19 cellular contexts compared by ENCODE assay signal in the genomic region with DNA sequence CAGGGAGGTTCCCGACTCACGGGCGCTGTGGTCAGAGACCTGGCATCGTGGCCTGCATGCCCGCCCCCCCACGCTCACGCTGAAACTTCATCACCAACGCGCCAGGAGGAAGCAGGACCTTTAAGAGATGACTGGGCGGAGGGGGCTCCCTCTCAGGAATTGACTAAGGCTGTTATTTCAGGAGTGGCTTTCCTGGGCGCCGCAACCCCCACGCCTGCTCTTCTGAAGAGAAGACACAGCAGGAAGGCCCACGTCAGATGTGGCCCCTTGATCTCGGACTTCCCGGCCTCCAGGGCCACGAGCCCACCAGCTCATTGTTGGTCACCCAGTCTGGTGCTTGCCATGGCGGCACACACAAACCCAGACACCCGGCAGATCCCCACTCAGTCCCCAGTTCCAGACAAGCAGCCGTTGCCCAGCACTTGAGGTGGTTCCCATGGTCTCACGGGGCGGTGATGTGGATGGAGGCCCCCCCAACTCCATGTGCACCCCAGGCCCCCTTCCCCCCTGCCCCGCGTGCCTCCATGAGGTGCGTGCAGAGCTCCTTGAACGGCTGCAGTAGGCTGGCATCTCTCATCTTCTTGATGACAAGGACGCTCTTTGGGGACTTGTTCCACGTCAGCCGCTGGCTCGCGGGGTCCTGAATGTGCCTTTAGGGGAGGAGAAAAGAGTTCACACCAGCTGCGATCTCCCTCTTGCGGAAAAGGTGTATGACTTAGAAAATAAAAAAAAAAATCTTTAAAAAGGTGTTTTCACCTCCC. TPM values are rescaled to one million over a fixed set of nuclear protein-coding genes. Genes with fewer than 3 reads are reported as not detected.
DNase-seq lines count a peak whose midpoint lies in the region; ATAC-seq, FAIRE-seq and TF ChIP-seq lines count a peak whose summit lies in the region.
"Had no signal": no experiment of that assay in that cellular context is flagged by ENCODE, and none has a peak within 500 bp of the region (broad histone marks: within the 10 kb centered on the region; RNA-seq: fewer than 3 reads in every experiment).

No MANE protein-coding gene starts in this region.

- H3K36me3 ChIP-seq in liver (ENCODE audit: control insufficient read depth in 4 of 4, insufficient read depth in 3 of 4, low read depth in 1 of 4, low read length in 3 of 4) (peaks cover 12 to 42% (median 18%) of the 10 kb centered on the region in 4 donors), HepG2 (replicated peaks in 1 of 2; ENCODE audit: control insufficient read depth in 1 of 2, insufficient read depth in 2 of 2, low read length in 2 of 2) (peaks cover 34 to 70% of the 10 kb centered on the region in 2 experiments), transverse colon (peaks cover 0 to 50% (median 22%) of the 10 kb centered on the region in 4 donors)

- H3K79me2 ChIP-seq in HepG2 (ENCODE audit: insufficient read depth, low read length) = no peaks in the 10 kb centered on the region

- CTCF ChIA-PET in HepG2 (lab: Yijun Ruan, JAX; ENCODE audit: low intra/inter-chr PET ratio, low total read pairs) = no interaction called here

- no peak for FAIRE-seq in HepG2 (lab: Jason Lieb, UNC)
- FAIRE-seq: A204.1, RCC 7860 had no signal

- H3K27me3 ChIP-seq in liver (ENCODE audit: control insufficient read depth in 4 of 4, insufficient read depth in 4 of 4, low read length in 3 of 4) (no peaks in the 10 kb centered on the region), HepG2 (ENCODE audit: control insufficient read depth in 1 of 2, insufficient read depth in 2 of 2, low read length in 2 of 2) (no peaks in the 10 kb centered on the region), transverse colon (no peaks in the 10 kb centered on the region)

- no peaks in the 10 kb centered on the region for H4K20me1 ChIP-seq in HepG2 (ENCODE audit: insufficient read depth, low read length)

- no peak for TF ChIP-seq POLR2A in HepG2 (IDR thresholded peaks at IDR 0.05; ENCODE audit: insufficient read depth in 1 of 2, low read depth in 2 of 2, low read length in 2 of 2)
- no peak for TF ChIP-seq POLR2A in transverse colon (IDR thresholded peaks at IDR 0.05)

- no peak overlapping the region for H3K4me2 ChIP-seq in HepG2 (ENCODE audit: low read depth, low read length)
- H3K4me2 ChIP-seq: SK-N-SH had no signal

- 91% methylated on average over 33 of the region's 33 CpGs for WGBS in liver
- 98% methylated on average over 27 of the region's 33 CpGs for WGBS in HepG2 (ENCODE audit: low lambda C conversion rate)
- 80 to 92% methylated on average over 1 to 33 of the region's 33 CpGs for WGBS in transverse colon (ENCODE audit: low coverage in 1 of 2), 2 donors

- no peak for TF ChIP-seq CTCF in liver (IDR thresholded peaks at IDR 0.05; ENCODE audit: low read depth, low read length, missing input control)
- TF ChIP-seq CTCF in HepG2 (CRISPR knock-in tag; IDR thresholded peaks at IDR 0.05) = no peak
- no peak for TF ChIP-seq CTCF in VCaP (conservative IDR thresholded peaks at IDR 0.05)
- TF ChIP-seq CTCF in transverse colon (IDR thresholded peaks at IDR 0.05) = no peak

- DNase-seq in HepG2 (ENCODE audit: low spot score) (no peak), mesenteric fat pad (ENCODE audit: low spot score) (peak; percentile 79), transverse colon (no peak), cerebellum (ENCODE audit: low spot score) (no peak), dedifferentiated amniotic fluid mesenchymal stem cell (ENCODE audit: extremely low spot score) (no peak)
- no peak for DNase-seq in stimulated activated CD4-positive, alpha-beta T cell treated with anti-CD3 and anti-CD28 coated beads, Interleukin-1b, Interleukin-23, amount 100 ng/mL, for 48 hours
- DNase-seq: CD8-positive, alpha-beta T cell; DMS79; HCEC 1CT; NCI-H1105; NCI-H1694; NCI-H2081 treated with DMSO at 0.1 percent for 48 hours; NCI-H446 treated with DMSO at 0.1 percent for 48 hours; SHP77 treated with DMSO at 0.1 percent for 48 hours; SK-N-SH had no signal

- in situ Hi-C loops in HepG2 (cut with HindIII; ENCODE audit: extremely low pct_ligation_motif_present, low pct_unique_long_range_greater_than_20kb) = no loop called here
- in situ Hi-C loops in transverse colon (cut with MboI; ENCODE audit: low pct_ligation_motif_present in 1 of 4, low pct_unique_long_range_greater_than_20kb in 1 of 4, low sequenced_read_pairs in 3 of 4) = loop anchor here in 1 of 4 donors (25.0 kb wide), 1 partner anchor 130 kb away; a partner anchor contains a TSS

- intact Hi-C loops in HepG2 (cut with micrococcal nuclease; ENCODE audit: unreplicated experiment) = no loop called here
- intact Hi-C loops in transverse colon (cut with DNase I; ENCODE audit: low total_unique reads) = no loop called here

- no peak for TF ChIP-seq EP300 in HepG2 (IDR thresholded peaks at IDR 0.05; ENCODE audit: low read depth in 2 of 2, low read length in 2 of 2)
- TF ChIP-seq EP300 in HepG2 (CRISPR knock-in tag; IDR thresholded peaks at IDR 0.05; ENCODE audit: borderline replicate concordance) = no peak
- TF ChIP-seq EP300 in transverse colon (IDR thresholded peaks at IDR 0.05; ENCODE audit: low read depth) = no peak

- TF ChIP-seq RAD21 in liver (IDR thresholded peaks at IDR 0.05) = no peak
- TF ChIP-seq RAD21 in HepG2 (CRISPR knock-in tag; IDR thresholded peaks at IDR 0.05) = no peak

- H3K4me3 ChIP-seq in liver (ENCODE audit: low read depth in 1 of 3, low read length in 3 of 3) = peak overlapping the region in 2 of 3 donors; percentile 27 to 61
- no peak overlapping the region for H3K4me3 ChIP-seq in HepG2 (replicated peaks in 1 of 3; ENCODE audit: insufficient read depth in 1 of 3, low read depth in 2 of 3, low read length in 3 of 3)
- no peak overlapping the region for H3K4me3 ChIP-seq in transverse colon

- peak overlapping the region; percentile 88 to 89 for H3K27ac ChIP-seq in liver (ENCODE audit: low read depth in 1 of 2, low read length in 2 of 2)
- no peak overlapping the region for H3K27ac ChIP-seq in HepG2 (ENCODE audit: extremely low read length, insufficient read depth, low read length)
- H3K27ac ChIP-seq in VCaP = peak overlapping the region; percentile 95
- peak overlapping the region in 3 of 4 donors; percentile 79 to 88 (median 82) for H3K27ac ChIP-seq in transverse colon

- H3K9me3 ChIP-seq in liver (ENCODE audit: control insufficient read depth in 4 of 4, low read length in 3 of 4) = no peaks in the 10 kb centered on the region
- H3K9me3 ChIP-seq in HepG2 (ENCODE audit: low read length) = no peaks in the 10 kb centered on the region
- H3K9me3 ChIP-seq in transverse colon = no peaks in the 10 kb centered on the region
- H3K9me3 ChIP-seq: SK-N-SH had no signal

- H2AFZ ChIP-seq in HepG2 (ENCODE audit: low read length) = no peak overlapping the region

- POLR2A ChIA-PET in HepG2 (lab: Yijun Ruan, JAX) = no interaction called here

- H3K9ac ChIP-seq in liver (ENCODE audit: low read depth in 1 of 2, low read length in 2 of 2) = no peak overlapping the region
- H3K9ac ChIP-seq in HepG2 (ENCODE audit: insufficient read depth, low read depth, low read length) = no peak overlapping the region
- H3K9ac ChIP-seq: SK-N-SH had no signal

- no TSS peak for BruUV-seq in HepG2 (replicated peaks; lab: Mats Ljungman, UMichigan)

- peaks cover 13 to 48% (median 29%) of the 10 kb centered on the region in 4 donors for H3K4me1 ChIP-seq in liver (ENCODE audit: control insufficient read depth in 4 of 4, insufficient read depth in 4 of 4, low read length in 3 of 4)
- H3K4me1 ChIP-seq in HepG2 (ENCODE audit: insufficient read depth, low read length) = peaks cover 21% of the 10 kb centered on the region
- peaks cover 12 to 23% (median 21%) of the 10 kb centered on the region in 4 donors for H3K4me1 ChIP-seq in transverse colon

- no peak for ATAC-seq in HepG2
- ATAC-seq: CD8-positive, alpha-beta T cell had no signal

RNA-seq across cellular contexts. Expression of a gene that starts 21.4 kb away (rescaled TPM):
- total RNA-seq in liver (100 to 1,000 TPM in 1 of 2 donors, 10 to 100 TPM in 1; 39.2 to 105 TPM), HepG2 (2016; rRNA removed; fragmentation: Illumina TruSeq; extraction: Trizol) (47.6 and 60.1 TPM in 2 replicates), mesenteric fat pad (165 TPM), transverse colon (100 to 1,000 TPM; 129 to 191 (median 152) TPM), cerebellum (22.4 TPM)
- polyA plus RNA-seq in liver (10 to 100 TPM; 77.9 to 89.4 TPM), HepG2 (2011; rRNA removed) (56.6 and 74.9 TPM in 2 replicates)
- 29.8 and 30.8 TPM in 2 replicates for total RNA-seq in HepG2 (2016; cell fraction: cytosol; rRNA removed; fragmentation: Illumina TruSeq; extraction: Trizol; ENCODE audit: low read depth)
- total RNA-seq in HepG2 (2016; cell fraction: insoluble cytoplasmic fraction; rRNA removed; fragmentation: Illumina TruSeq; extraction: Trizol) = 38.7 and 62.4 TPM in 2 replicates
- 61.8 and 69.8 TPM in 2 replicates for total RNA-seq in HepG2 (2016; cell fraction: membrane; rRNA removed; fragmentation: Illumina TruSeq; extraction: Trizol)
- 56.0 and 58.2 TPM in 2 replicates for total RNA-seq in HepG2 (2016; cell fraction: nucleus; rRNA removed; fragmentation: Illumina TruSeq; extraction: Trizol)
- 44.7 and 49.3 TPM in 2 replicates for polyA plus RNA-seq in HepG2 (2011; cell fraction: cytosol; rRNA removed)
- 195 and 220 TPM in 2 replicates for polyA plus RNA-seq in HepG2 (2011; cell fraction: nucleus; rRNA removed)
- 34.7 and 51.8 TPM in 2 replicates for polyA plus RNA-seq in HepG2 (2012)
- 30.4 and 32.6 TPM in 2 replicates for polyA plus RNA-seq in HepG2 (2016; cell fraction: cytosol; fragmentation: Illumina TruSeq; extraction: Trizol; ENCODE audit: low read depth)
- polyA plus RNA-seq in HepG2 (2016; cell fraction: insoluble cytoplasmic fraction; fragmentation: Illumina TruSeq; extraction: Trizol; ENCODE audit: low read depth) = 44.6 and 56.1 TPM in 2 replicates
- polyA plus RNA-seq in HepG2 (2016; cell fraction: membrane; fragmentation: Illumina TruSeq; extraction: Trizol; ENCODE audit: low read depth) = 62.4 and 63.0 TPM in 2 replicates
- polyA plus RNA-seq in HepG2 (2016; cell fraction: nucleus; fragmentation: Illumina TruSeq; extraction: Trizol; ENCODE audit: insufficient read depth, low read depth) = 149 and 161 TPM in 2 replicates
- polyA minus RNA-seq in HepG2 (2011; rRNA and poly(A)+ RNA removed; ENCODE audit: low replicate concordance) = 59.5 and 61.8 TPM in 2 replicates
- polyA minus RNA-seq in HepG2 (2011; cell fraction: cytosol; rRNA and poly(A)+ RNA removed) = 27.9 and 28.0 TPM in 2 replicates
- polyA minus RNA-seq in HepG2 (2011; cell fraction: nucleus; rRNA and poly(A)+ RNA removed) = 37.6 and 42.4 TPM in 2 replicates

RNA-seq across cellular contexts. Expression of a gene that starts 32.7 kb away (rescaled TPM):
- total RNA-seq in liver = 10 to 100 TPM; 13.8 to 17.0 TPM
- polyA plus RNA-seq in liver = 10 to 100 TPM; 13.7 to 14.1 TPM
- total RNA-seq in HepG2 (2016; rRNA removed; fragmentation: Illumina TruSeq; extraction: Trizol) = 4.7 and 17.9 TPM in 2 replicates
- total RNA-seq in HepG2 (2016; cell fraction: cytosol; rRNA removed; fragmentation: Illumina TruSeq; extraction: Trizol; ENCODE audit: low read depth) = 26.1 and 31.2 TPM in 2 replicates
- 4.9 and 21.2 TPM in 2 replicates for total RNA-seq in HepG2 (2016; cell fraction: insoluble cytoplasmic fraction; rRNA removed; fragmentation: Illumina TruSeq; extraction: Trizol)
- total RNA-seq in HepG2 (2016; cell fraction: membrane; rRNA removed; fragmentation: Illumina TruSeq; extraction: Trizol) = 6.7 TPM in 2 replicates
- total RNA-seq in HepG2 (2016; cell fraction: nucleus; rRNA removed; fragmentation: Illumina TruSeq; extraction: Trizol) = 29.5 and 30.0 TPM in 2 replicates
- polyA plus RNA-seq in HepG2 (2011; rRNA removed) = 11.2 and 14.2 TPM in 2 replicates
- 2.1 and 5.1 TPM in 2 replicates for polyA plus RNA-seq in HepG2 (2011; cell fraction: cytosol; rRNA removed)
- polyA plus RNA-seq in HepG2 (2011; cell fraction: nucleus; rRNA removed) = 158 and 182 TPM in 2 replicates
- polyA plus RNA-seq in HepG2 (2012) = 22.5 and 32.0 TPM in 2 replicates
- polyA plus RNA-seq in HepG2 (2016; cell fraction: cytosol; fragmentation: Illumina TruSeq; extraction: Trizol; ENCODE audit: low read depth) = 3.1 and 4.1 TPM in 2 replicates
- 7.1 and 9.9 TPM in 2 replicates for polyA plus RNA-seq in HepG2 (2016; cell fraction: insoluble cytoplasmic fraction; fragmentation: Illumina TruSeq; extraction: Trizol; ENCODE audit: low read depth)
- polyA plus RNA-seq in HepG2 (2016; cell fraction: membrane; fragmentation: Illumina TruSeq; extraction: Trizol; ENCODE audit: low read depth) = 3.9 and 4.2 TPM in 2 replicates
- 134 and 148 TPM in 2 replicates for polyA plus RNA-seq in HepG2 (2016; cell fraction: nucleus; fragmentation: Illumina TruSeq; extraction: Trizol; ENCODE audit: insufficient read depth, low read depth)
- 8.3 and 9.0 TPM in 2 replicates for polyA minus RNA-seq in HepG2 (2011; rRNA and poly(A)+ RNA removed; ENCODE audit: low replicate concordance)
- polyA minus RNA-seq in HepG2 (2011; cell fraction: cytosol; rRNA and poly(A)+ RNA removed) = 64.2 and 65.9 TPM in 2 replicates
- polyA minus RNA-seq in HepG2 (2011; cell fraction: nucleus; rRNA and poly(A)+ RNA removed) = 24.2 and 24.7 TPM in 2 replicates
- 45.5 TPM for total RNA-seq in mesenteric fat pad
- total RNA-seq in transverse colon = 100 to 1,000 TPM in 2 of 4 donors, 10 to 100 TPM in 2; 52.9 to 250 (median 161) TPM
- total RNA-seq in cerebellum = 12.8 TPM

Comparison
In these comparisons a context has a peak if more than half of its experiments do, and no peak if none do; other contexts are left out.
1. H3K4me3 ChIP-seq: peak in liver (2 of 3); none in HepG2 (0 of 3) and transverse colon (0 of 4).